In the genomic region with DNA sequence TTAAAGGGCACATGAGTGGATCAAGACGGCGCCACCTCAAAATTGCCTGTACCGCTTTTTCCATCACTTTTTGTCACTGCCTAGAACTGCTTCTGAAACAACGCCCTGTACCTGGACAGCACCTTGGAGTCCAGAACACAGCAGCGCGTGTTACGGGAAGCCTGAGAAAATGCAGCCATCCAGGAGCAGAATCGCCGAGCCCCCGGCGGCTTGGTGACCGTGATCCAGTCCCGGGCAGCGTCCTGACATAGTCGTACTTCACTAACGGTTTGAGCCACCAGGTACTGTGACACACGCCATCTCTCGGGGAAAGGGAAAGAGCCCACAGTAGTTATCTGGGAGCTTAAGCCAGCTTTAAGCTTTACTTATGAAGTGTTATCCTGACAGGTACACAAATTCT, we compare ENCODE assay signal across 25 cellular contexts.
"Had no signal": no experiment of that assay in that cellular context is flagged by ENCODE, and none has a peak within 500 bp of the region (broad histone marks: within the 10 kb centered on the region; RNA-seq: fewer than 3 reads in every experiment).

No MANE protein-coding gene starts in this region.

- H3K4me3 ChIP-seq: stomach, suprapubic skin, testis, thoracic aorta, thyroid gland, tibial nerve, transverse colon, upper lobe of left lung, upper lobe of right lung, uterus, vagina had no signal

- H3K36me3 ChIP-seq: stomach, suprapubic skin, thoracic aorta, thyroid gland, tibial nerve, transverse colon, upper lobe of left lung, upper lobe of right lung, uterus, vagina had no signal

- DNase-seq: stimulated activated CD4-positive, alpha-beta T cell treated with anti-CD3 and anti-CD28 coated beads, Interleukin-2, amount 100 ng/mL, for 48 hours; stimulated activated CD4-positive, alpha-beta T cell treated with anti-CD3 and anti-CD28 coated beads, Interleukin-4, amount 100 ng/mL, for 1 hour; stimulated activated CD4-positive, alpha-beta T cell treated with anti-CD3 and anti-CD28 coated beads, Interleukin-4, amount 100 ng/mL, for 24 hours; stimulated activated CD4-positive, alpha-beta T cell treated with anti-CD3 and anti-CD28 coated beads, Interleukin-4, amount 100 ng/mL, for 4 hours; stimulated activated CD8-positive, alpha-beta memory T cell treated with anti-CD3 and anti-CD28 coated beads, Interleukin-4, amount 100 ng/mL, for 48 hours; stimulated activated naive B cell treated with anti-CD40 and anti-IgM and Interleukin-4, amounts not matched to agents 10 μg/mL and 1 μg/mL and 100 μg/mL, for 72 hours; stimulated activated naive CD4-positive, alpha-beta T cell; stimulated activated naive CD4-positive, alpha-beta T cell treated with Interleukin-2 at 50 U/mL for 16 hours; stimulated activated naive CD8-positive, alpha-beta T cell treated with anti-CD3 and anti-CD28 coated beads, Interleukin-15, amount 100 ng/mL, for 72 hours; stimulated activated naive CD8-positive, alpha-beta T cell treated with anti-CD3 and anti-CD28 coated beads, Interleukin-15, Interleukin-2, amounts not matched to agents 100 U/mL and 50 U/mL, for 24 hours; stomach; substantia nigra; testis; thyroid gland; transverse colon; trophoblast cell; upper lobe of left lung; upper lobe of right lung; uterus had no signal

- ATAC-seq: stimulated activated effector memory CD8-positive, alpha-beta T cell treated with anti-CD3 and anti-CD28 coated beads, Interleukin-12 subunit alpha, Interleukin-12 subunit beta, amount 100 ng/mL, for 72 hours; stimulated activated memory B cell treated with anti-CD40 and anti-IgM and Interleukin-4, amounts not matched to agents 10 μg/mL and 1 μg/mL and 100 μg/mL, for 72 hours; stimulated activated naive B cell treated with anti-CD40 and anti-IgM and Interleukin-4, amounts not matched to agents 10 μg/mL and 1 μg/mL and 100 μg/mL, for 72 hours; stimulated activated naive CD8-positive, alpha-beta T cell treated with anti-CD3 and anti-CD28 coated beads, Interleukin-15, amount 100 ng/mL, for 72 hours; stimulated activated naive CD8-positive, alpha-beta T cell treated with anti-CD3 and anti-CD28 coated beads, Interleukin-15, Interleukin-2, amounts not matched to agents 100 U/mL and 50 U/mL, for 24 hours; upper lobe of right lung had no signal

- H3K9me3 ChIP-seq: suprapubic skin, testis, thoracic aorta, thyroid gland, tibial nerve, transverse colon, upper lobe of left lung, upper lobe of right lung, uterus, vagina had no signal

- H3K27me3 ChIP-seq: testis, thyroid gland, upper lobe of left lung, vagina had no signal

- H3K27ac ChIP-seq: stomach, suprapubic skin, testis, thoracic aorta, thyroid gland, tibial nerve, transverse colon, upper lobe of left lung, upper lobe of right lung, uterus, vagina had no signal

- H3K4me1 ChIP-seq: stomach, testis, thyroid gland, upper lobe of right lung, uterus had no signal
